ENCODE assay signal across 11 cellular contexts in the genomic region with DNA sequence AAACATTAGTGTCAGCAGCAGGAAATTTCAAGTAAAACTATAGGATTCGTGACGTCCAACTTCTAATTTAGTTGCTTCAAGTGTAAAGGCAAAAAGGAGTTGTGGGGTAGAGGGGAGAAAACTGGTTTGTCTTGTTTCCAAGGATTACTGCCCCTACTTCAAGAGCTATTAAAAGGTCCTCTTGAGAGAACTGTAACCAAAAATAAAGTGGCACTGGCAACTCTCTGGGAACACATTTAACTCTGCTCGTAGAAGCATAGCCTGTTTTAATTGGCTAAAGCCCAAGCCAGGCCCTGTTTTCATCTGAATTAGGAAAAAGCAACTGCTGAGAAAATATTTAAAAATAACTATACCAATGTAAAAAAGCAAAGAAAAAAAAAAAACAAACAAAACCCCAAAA. TPM values are rescaled to one million over a fixed set of nuclear protein-coding genes. Genes with fewer than 3 reads are reported as not detected.
DNase-seq lines count a peak whose midpoint lies in the region; ATAC-seq and TF ChIP-seq lines count a peak whose summit lies in the region.
"Had no signal": no experiment of that assay in that cellular context is flagged by ENCODE, and none has a peak within 500 bp of the region (broad histone marks: within the 10 kb centered on the region; RNA-seq: fewer than 3 reads in every experiment).

No MANE protein-coding gene starts in this region.

- H3F3A ChIP-seq in smooth muscle cell (ENCODE audit: low read depth), result no peaks in the 10 kb centered on the region

- H3K36me3 Mint-ChIP-seq in CD8-positive, alpha-beta memory T cell, result peaks cover 0 to 3% (median 0%) of the 10 kb centered on the region in 3 donors

- ATAC-seq in HG03565 (IDR thresholded peaks at IDR 0.05; ENCODE audit: unreplicated experiment), result no peak

- peaks cover 0 to 7% (median 3%) of the 10 kb centered on the region in 5 donors for H3K9me3 Mint-ChIP-seq in CD8-positive, alpha-beta memory T cell

- H3K4me3 ChIP-seq in prostate gland (no peak overlapping the region), smooth muscle cell (no peak overlapping the region)
- no peak overlapping the region for H3K4me3 ChIP-seq in CD8-positive, alpha-beta memory T cell (ENCODE audit: low read length)

- H3K4me1 ChIP-seq in prostate gland (replicated peaks) (peaks cover 27% of the 10 kb centered on the region), smooth muscle cell (ENCODE audit: low read depth) (no peaks in the 10 kb centered on the region)
- no peaks in the 10 kb centered on the region for H3K4me1 ChIP-seq in CD8-positive, alpha-beta memory T cell (ENCODE audit: insufficient read depth, low read length)

- H3K9me3 ChIP-seq in prostate gland, result no peaks in the 10 kb centered on the region
- H3K9me3 ChIP-seq in CD8-positive, alpha-beta memory T cell (ENCODE audit: low read length), result no peaks in the 10 kb centered on the region
- H3K9me3 ChIP-seq in smooth muscle cell (replicated peaks; ENCODE audit: low read depth), result no peaks in the 10 kb centered on the region

- H3K4me3 Mint-ChIP-seq in CD8-positive, alpha-beta memory T cell, result no peak overlapping the region
- H3K4me3 Mint-ChIP-seq: activated CD4-positive, alpha-beta memory T cell treated with anti-CD3 and anti-CD28 coated beads for 36 hours had no signal

- POLR2A ChIA-PET in CD8-positive, alpha-beta memory T cell (lab: Charles Lee), result interaction anchor here (0.6 kb wide), 1 partner anchor 33 kb away, joined by 5 read pairs; no protein-coding TSS in a partner anchor

- TF ChIP-seq POLR2A in prostate gland (IDR thresholded peaks at IDR 0.05), result no peak

- H3K4me1 Mint-ChIP-seq in CD8-positive, alpha-beta memory T cell, result no peaks in the 10 kb centered on the region

- no peaks in the 10 kb centered on the region for H3K27me3 ChIP-seq in prostate gland (replicated peaks; ENCODE audit: insufficient read depth)
- peaks cover 7% of the 10 kb centered on the region for H3K27me3 ChIP-seq in CD8-positive, alpha-beta memory T cell (ENCODE audit: insufficient read depth, low read length, poor library complexity, severe bottlenecking)
- peaks cover 12% of the 10 kb centered on the region for H3K27me3 ChIP-seq in smooth muscle cell (ENCODE audit: low read depth)

- H3K36me3 ChIP-seq in prostate gland, result no peaks in the 10 kb centered on the region
- no peaks in the 10 kb centered on the region for H3K36me3 ChIP-seq in CD8-positive, alpha-beta memory T cell (ENCODE audit: insufficient read depth, low read length)
- H3K36me3 ChIP-seq in smooth muscle cell (ENCODE audit: low read depth), result no peaks in the 10 kb centered on the region

- CTCF ChIA-PET in CD8-positive, alpha-beta memory T cell (lab: Charles Lee), result no interaction called here

- peaks cover 22 to 47% of the 10 kb centered on the region in 2 donors for H3K27me3 Mint-ChIP-seq in CD8-positive, alpha-beta memory T cell

- intact Hi-C loops in prostate gland (cut with DNase I), result loop anchor here (5.0 kb wide), 1 partner anchor 54 kb away; the partner anchor contains the start of gene AKAP1

- H3K9ac ChIP-seq in smooth muscle cell (ENCODE audit: low read depth), result no peak overlapping the region

- H3K27ac Mint-ChIP-seq in CD8-positive, alpha-beta memory T cell, result no peak overlapping the region
- H3K27ac Mint-ChIP-seq: activated CD4-positive, alpha-beta memory T cell treated with anti-CD3 and anti-CD28 coated beads for 36 hours had no signal

- TF ChIP-seq CTCF in prostate gland (IDR thresholded peaks at IDR 0.05), result no peak
- no peak for TF ChIP-seq CTCF in smooth muscle cell (IDR thresholded peaks at IDR 0.05; ENCODE audit: borderline replicate concordance, insufficient read depth, poor library complexity, severe bottlenecking)

- no peaks in the 10 kb centered on the region for H3K79me2 ChIP-seq in smooth muscle cell (ENCODE audit: low read depth)

- no peaks in the 10 kb centered on the region for H4K20me1 ChIP-seq in smooth muscle cell (ENCODE audit: low read depth)

- H3K27ac ChIP-seq in prostate gland, result peak overlapping the region; percentile 79 to 89
- H3K27ac ChIP-seq in CD8-positive, alpha-beta memory T cell (ENCODE audit: low read depth, low read length), result no peak overlapping the region
- H3K27ac ChIP-seq in smooth muscle cell (ENCODE audit: low read depth), result no peak overlapping the region

- 5% methylated on average over 3 of the region's 3 CpGs for WGBS in prostate gland
- WGBS in smooth muscle cell (ENCODE audit: low lambda C conversion rate), result 39% methylated on average over 3 of the region's 3 CpGs

- no peak overlapping the region for H2AFZ ChIP-seq in smooth muscle cell (ENCODE audit: low read depth)

- no peak overlapping the region for H3K4me2 ChIP-seq in smooth muscle cell

- DNase-seq in DMS53 treated with DMSO at 0.1 percent for 48 hours (lab: John Stamatoyannopoulos, UW; ENCODE audit: unreplicated experiment) (peak; percentile 68), NCI-H2196 treated with DMSO at 0.1 percent for 48 hours (lab: John Stamatoyannopoulos, UW; ENCODE audit: unreplicated experiment) (peak; percentile 26), fibroblast of peridontal ligament (ENCODE audit: extremely low read depth) (peak; percentile 17), prostate gland (ENCODE audit: low spot score) (peak; percentile 72), smooth muscle cell (lab: John Stamatoyannopoulos, UW; ENCODE audit: unreplicated experiment) (no peak), cerebellar cortex (ENCODE audit: low spot score) (no peak)
- DNase-seq in CD8-positive, alpha-beta memory T cell, result no peak
- DNase-seq: activated CD4-positive, alpha-beta memory T cell treated with anti-CD3 and anti-CD28 coated beads for 36 hours; AML-193; stimulated activated CD4-positive, alpha-beta T cell treated with anti-CD3 and anti-CD28 coated beads, Interleukin-2, amount 100 ng/mL, for 48 hours had no signal

RNA-seq across cellular contexts. Expression of gene AKAP1, which starts 51.8 kb away (rescaled TPM):
- total RNA-seq in prostate gland, result 100 to 1,000 TPM in 1 of 2 donors, 10 to 100 TPM in 1; 61.7 to 124 TPM
- 10 to 100 TPM; 48.2 to 49.7 TPM for total RNA-seq in CD8-positive, alpha-beta memory T cell
- 22.2 TPM for polyA plus RNA-seq in CD8-positive, alpha-beta memory T cell
- total RNA-seq in smooth muscle cell, result 3.6 and 6.2 TPM in 2 replicates
- 5.8 and 8.4 TPM in 2 replicates for polyA plus RNA-seq in smooth muscle cell

RNA-seq across cellular contexts. Expression of gene SCPEP1, which starts 55.4 kb away (rescaled TPM):
- 100 to 1,000 TPM; 103 to 182 TPM for total RNA-seq in prostate gland
- total RNA-seq in CD8-positive, alpha-beta memory T cell, result 10 to 100 TPM; 26.6 to 27.4 TPM
- 23.4 TPM for polyA plus RNA-seq in CD8-positive, alpha-beta memory T cell
- 32.0 and 48.5 TPM in 2 replicates for total RNA-seq in smooth muscle cell
- polyA plus RNA-seq in smooth muscle cell, result 37.0 and 42.8 TPM in 2 replicates

Comparison
In these comparisons a context has a peak if more than half of its experiments do, and no peak if none do; other contexts are left out.
1. DNase-seq: peak in DMS53 treated with DMSO at 0.1 percent for 48 hours (single experiment), NCI-H2196 treated with DMSO at 0.1 percent for 48 hours (single experiment), fibroblast of peridontal ligament (single experiment) and prostate gland (single experiment); none in CD8-positive, alpha-beta memory T cell (0 of 5), smooth muscle cell (single experiment) and cerebellar cortex (single experiment).
2. H3K27ac ChIP-seq: peak in prostate gland (2 of 2); none in CD8-positive, alpha-beta memory T cell (single experiment) and smooth muscle cell (single experiment).